18 cellular contexts compared by ENCODE assay signal in the genomic region with DNA sequence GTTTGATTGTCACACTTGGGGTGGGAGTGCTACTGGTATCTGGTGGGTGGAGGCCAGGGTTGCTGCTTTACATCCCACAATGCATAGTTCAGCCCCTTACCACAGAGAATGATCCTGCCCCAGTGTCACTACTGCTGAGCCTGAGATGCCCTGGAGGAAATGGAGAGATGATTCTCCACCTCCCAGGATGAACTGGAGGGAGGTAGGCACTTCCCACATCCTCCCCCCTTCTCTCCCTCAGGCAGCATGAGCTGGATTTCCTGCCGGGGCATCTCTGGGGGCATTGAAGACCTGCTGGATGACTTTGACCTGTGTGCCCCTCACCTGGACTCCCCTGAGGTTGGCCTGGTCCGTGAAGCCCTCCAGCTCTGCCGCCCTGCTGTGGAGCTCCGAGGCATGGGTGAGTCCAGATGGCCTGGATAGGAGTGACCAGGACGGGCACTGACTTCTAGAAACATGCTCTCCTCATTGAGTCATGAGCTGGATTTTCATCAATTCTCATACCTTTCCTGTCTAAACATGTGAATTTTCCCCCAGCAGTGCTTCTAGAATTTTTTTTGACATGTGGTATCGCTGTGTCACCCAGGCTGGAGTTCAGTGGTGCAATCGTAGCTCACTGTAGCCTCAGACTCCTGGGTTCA. TPM values are rescaled to one million over a fixed set of nuclear protein-coding genes. Genes with fewer than 3 reads are reported as not detected.
DNase-seq lines count a peak whose midpoint lies in the region; ATAC-seq, FAIRE-seq and TF ChIP-seq lines count a peak whose summit lies in the region.
"Had no signal": no experiment of that assay in that cellular context is flagged by ENCODE, and none has a peak within 500 bp of the region (broad histone marks: within the 10 kb centered on the region; RNA-seq: fewer than 3 reads in every experiment).

No MANE protein-coding gene starts in this region.

- no peaks in the 10 kb centered on the region for H3K27me3 ChIP-seq in keratinocyte (ENCODE audit: control insufficient read depth, extremely low read depth, insufficient read depth, low read length)
- no peaks in the 10 kb centered on the region for H3K27me3 ChIP-seq in Caco-2 (replicated peaks; ENCODE audit: control insufficient read depth, insufficient read depth, low read length)
- H3K27me3 ChIP-seq: BLaER1 had no signal

- CTCF ChIA-PET in RWPE1 (lab: Yijun Ruan, JAX) = interaction anchor here (0.6 to 1.0 kb wide), 3 partner anchors 21 to 117 kb away, joined by 3 to 5 read pairs (median 3); no protein-coding TSS in a partner anchor
- CTCF ChIA-PET in Caco-2 (lab: Charles Lee) = no interaction called here

- no peak for ATAC-seq in left cardiac atrium
- ATAC-seq: CD8-positive, alpha-beta T cell had no signal

- dilution Hi-C loops in keratinocyte (cut with MboI; ENCODE audit: extremely low pct_ligation_motif_present, low sequenced_read_pairs) = no loop called here

- peak overlapping the region; percentile 79 for H2AFZ ChIP-seq in keratinocyte (ENCODE audit: control insufficient read depth, low read length)

- peak; percentile 100 for FAIRE-seq in keratinocyte (lab: Jason Lieb, UNC)
- FAIRE-seq: D721Med, H1 had no signal

- H3K27ac Mint-ChIP-seq in HFFc6 (no peak overlapping the region), Caco-2 (ENCODE audit: unreplicated experiment) (no peak overlapping the region)
- no peak overlapping the region for H3K27ac Mint-ChIP-seq in T-helper 2 cell treated with Interferon-gamma antibody and Interleukin-4, amounts not matched to agents 5 μg/mL and 100 μg/mL, for 36 hours
- H3K27ac Mint-ChIP-seq: CD8-positive, alpha-beta T cell; H9 had no signal

- peak overlapping the region; percentile 69 for H3K9ac ChIP-seq in keratinocyte (ENCODE audit: control insufficient read depth, extremely low read depth, insufficient read depth, low read length)
- H3K9ac ChIP-seq: BLaER1 had no signal

- H4K20me1 ChIP-seq in keratinocyte (ENCODE audit: control insufficient read depth, extremely low read depth, insufficient read depth, low read length) = no peaks in the 10 kb centered on the region
- H4K20me1 ChIP-seq: BLaER1 had no signal

- intact Hi-C loops in Caco-2 (cut with micrococcal nuclease; ENCODE audit: unreplicated experiment) (no loop called here), left cardiac atrium (cut with DNase I) (no loop called here)

- peak overlapping the region; percentile 87 for H3K27ac ChIP-seq in RWPE1
- peak overlapping the region; percentile 85 for H3K27ac ChIP-seq in keratinocyte (ENCODE audit: control insufficient read depth, insufficient read depth, low read length)
- H3K27ac ChIP-seq: BLaER1 had no signal

- H3K4me1 ChIP-seq in keratinocyte (ENCODE audit: control insufficient read depth, extremely low read depth, insufficient read depth, low read length) (peaks cover 15% of the 10 kb centered on the region), Caco-2 (no peaks in the 10 kb centered on the region)

- H3K4me1 Mint-ChIP-seq in HFFc6 (ENCODE audit: low read depth) (no peaks in the 10 kb centered on the region; the same call in 1 of the 2 replicates), Caco-2 (ENCODE audit: low read depth, unreplicated experiment) (no peaks in the 10 kb centered on the region)
- no peaks in the 10 kb centered on the region for H3K4me1 Mint-ChIP-seq in T-helper 2 cell treated with Interferon-gamma antibody and Interleukin-4, amounts not matched to agents 5 μg/mL and 100 μg/mL, for 36 hours (ENCODE audit: low read depth)
- H3K4me1 Mint-ChIP-seq: H9 had no signal

- POLR2A ChIA-PET in RWPE1 (lab: Yijun Ruan, JAX; ENCODE audit: low non-redundant PET) = interaction anchor here (0.6 to 0.9 kb wide), 3 partner anchors 31 to 302 kb away, joined by 3 to 8 read pairs (median 5); no protein-coding TSS in a partner anchor
- POLR2A ChIA-PET in Caco-2 (lab: Charles Lee) = no interaction called here

- peak overlapping the region; percentile 78 for H3K4me2 ChIP-seq in keratinocyte (ENCODE audit: control insufficient read depth, extremely low read depth, insufficient read depth, low read depth, low read length)
- H3K4me2 ChIP-seq: BLaER1 had no signal

- H3K79me2 ChIP-seq in keratinocyte (ENCODE audit: control insufficient read depth, insufficient read depth, low read length) = no peaks in the 10 kb centered on the region

- no TSS peak for BruUV-seq in Caco-2 (replicated peaks; lab: Mats Ljungman, UMichigan)

- H3K4me3 ChIP-seq in epithelial cell of esophagus (ENCODE audit: low read length) (no peak overlapping the region), keratinocyte (ENCODE audit: control insufficient read depth in 2 of 3, extremely low read depth in 1 of 3, insufficient read depth in 2 of 3, low read depth in 1 of 3, low read length in 3 of 3) (peak overlapping the region; percentile 27 to 56 (median 54)), Caco-2 (ENCODE audit: low read depth, low read length) (no peak overlapping the region)
- H3K4me3 ChIP-seq: BLaER1 had no signal

- peaks cover 0 to 4% of the 10 kb centered on the region in 2 experiments for H3K36me3 ChIP-seq in keratinocyte (ENCODE audit: control insufficient read depth in 2 of 2, extremely low read depth in 1 of 2, insufficient read depth in 2 of 2, low read length in 2 of 2)
- no peaks in the 10 kb centered on the region for H3K36me3 ChIP-seq in Caco-2 (ENCODE audit: control insufficient read depth, insufficient read depth, low read length)
- H3K36me3 ChIP-seq: BLaER1 had no signal

- peak; percentile 0 for DNase-seq in HFFc6
- peak; percentile 77 for DNase-seq in RWPE1 (ENCODE audit: low spot score)
- DNase-seq in epithelial cell of esophagus (ENCODE audit: low read depth) = peak; percentile 95
- peak; percentile 55 for DNase-seq in keratinocyte (ENCODE audit: low read depth, low spot score)
- DNase-seq in T-helper 2 cell treated with Interferon-gamma antibody and Interleukin-4, amounts not matched to agents 5 μg/mL and 100 μg/mL, for 36 hours (ENCODE audit: low spot score) = no peak
- DNase-seq in Caco-2 = no peak
- DNase-seq in left cardiac atrium = no peak
- DNase-seq in activated T-cell treated with anti-CD3 and anti-CD28 coated beads, Interleukin-2, amount 50 U/mL, for 48 hours = no peak
- DNase-seq: 8988T; CD8-positive, alpha-beta T cell; DMS153; DMS79 treated with DMSO at 0.1 percent for 48 hours; GF-D8; H9 had no signal

- H3K36me3 Mint-ChIP-seq in HFFc6 (ENCODE audit: low read depth) (no peaks in the 10 kb centered on the region), Caco-2 (ENCODE audit: insufficient read depth, unreplicated experiment) (no peaks in the 10 kb centered on the region)
- H3K36me3 Mint-ChIP-seq in T-helper 2 cell treated with Interferon-gamma antibody and Interleukin-4, amounts not matched to agents 5 μg/mL and 100 μg/mL, for 36 hours (ENCODE audit: low read depth) = no peaks in the 10 kb centered on the region
- H3K36me3 Mint-ChIP-seq: CD8-positive, alpha-beta T cell had no signal

- TF ChIP-seq CTCF in HFFc6 (IDR thresholded peaks at IDR 0.05) (no peak), RWPE1 (conservative IDR thresholded peaks at IDR 0.05; ENCODE audit: low read depth) (no peak), epithelial cell of esophagus (IDR thresholded peaks at IDR 0.05; ENCODE audit: insufficient read depth, low read depth, low read length, missing control alignments) (no peak), keratinocyte (optimal IDR thresholded peaks at IDR 0.05 in 1 of 3, IDR thresholded peaks at IDR 0.05 in 1 of 3, conservative IDR thresholded peaks at IDR 0.05 in 1 of 3; ENCODE audit: extremely low read depth in 1 of 3, insufficient read depth in 2 of 3, low read length in 3 of 3) (no peak), Caco-2 (IDR thresholded peaks at IDR 0.05; ENCODE audit: insufficient read depth in 1 of 2, low read depth in 1 of 2, low read length in 1 of 2, severe bottlenecking in 1 of 2, unreplicated experiment in 1 of 2) (no peak)

- no peaks in the 10 kb centered on the region for H3K9me1 ChIP-seq in keratinocyte (ENCODE audit: control insufficient read depth, extremely low read depth, insufficient read depth, low read length)

- no peak overlapping the region for H3K4me3 Mint-ChIP-seq in HFFc6
- H3K4me3 Mint-ChIP-seq in T-helper 2 cell treated with Interferon-gamma antibody and Interleukin-4, amounts not matched to agents 5 μg/mL and 100 μg/mL, for 36 hours = no peak overlapping the region
- no peak overlapping the region for H3K4me3 Mint-ChIP-seq in Caco-2 (ENCODE audit: unreplicated experiment)
- H3K4me3 Mint-ChIP-seq: CD8-positive, alpha-beta T cell; H9 had no signal

- H3K27me3 Mint-ChIP-seq in HFFc6 (ENCODE audit: insufficient read depth) (peaks cover 19% of the 10 kb centered on the region), Caco-2 (ENCODE audit: insufficient read depth, unreplicated experiment) (peaks cover 10% of the 10 kb centered on the region)
- H3K27me3 Mint-ChIP-seq in T-helper 2 cell treated with Interferon-gamma antibody and Interleukin-4, amounts not matched to agents 5 μg/mL and 100 μg/mL, for 36 hours (ENCODE audit: low read depth) = peaks cover 5% of the 10 kb centered on the region

- H3K9me3 ChIP-seq in keratinocyte (ENCODE audit: control insufficient read depth, low read depth, low read length) (no peaks in the 10 kb centered on the region), Caco-2 (no peaks in the 10 kb centered on the region; the same call in 1 of the 2 replicates)

- H3K9me3 Mint-ChIP-seq in HFFc6 (no peaks in the 10 kb centered on the region), Caco-2 (ENCODE audit: unreplicated experiment) (no peaks in the 10 kb centered on the region)
- peaks cover 10% of the 10 kb centered on the region for H3K9me3 Mint-ChIP-seq in T-helper 2 cell treated with Interferon-gamma antibody and Interleukin-4, amounts not matched to agents 5 μg/mL and 100 μg/mL, for 36 hours

RNA-seq across cellular contexts. Expression of gene NWD1, which starts 45.3 kb away (rescaled TPM):
- not detected for total RNA-seq in HFFc6 (2021; fragmentation: NEBNext Ultra II Directional; extraction: Animal tissue kit (Norgen Biotek cat#: 25700))
- polyA plus RNA-seq in keratinocyte = 0.45 to 0.89 TPM (median 0.55 TPM) in 3 replicates
- 0.06 TPM for polyA plus RNA-seq in keratinocyte (2011; ENCODE audit: low read depth)
- 0.34 and 0.39 TPM in 2 replicates for polyA plus RNA-seq in keratinocyte (2011; cell fraction: cytosol; rRNA removed)
- 0.59 and 0.60 TPM in 2 replicates for polyA plus RNA-seq in keratinocyte (2011; cell fraction: nucleus; rRNA removed)
- polyA plus RNA-seq in keratinocyte (2012; ENCODE audit: low replicate concordance) = 0.07 and 0.85 TPM in 2 replicates
- 1.1 to 2.9 TPM (median 2.0 TPM) in 3 replicates for polyA minus RNA-seq in keratinocyte
- polyA minus RNA-seq in keratinocyte (2011; cell fraction: cytosol; rRNA and poly(A)+ RNA removed) = 0.38 TPM
- 0.85 and 1.2 TPM in 2 replicates for polyA minus RNA-seq in keratinocyte (2011; cell fraction: nucleus; rRNA and poly(A)+ RNA removed)
- not detected in 2 replicates for total RNA-seq in Caco-2 (2022)
- under 1 TPM in 1 of 2 donors, not detected in 1; 0.09 TPM for total RNA-seq in left cardiac atrium
- total RNA-seq: CD8-positive, alpha-beta T cell; H1; H9 had no signal
- polyA plus RNA-seq: AG04450 had no signal

Comparison
In these comparisons a context has a peak if more than half of its experiments do, and no peak if none do; other contexts are left out.
1. DNase-seq: peak in HFFc6 (single experiment), RWPE1 (single experiment), epithelial cell of esophagus (single experiment) and keratinocyte (single experiment); none in T-helper 2 cell treated with Interferon-gamma antibody and Interleukin-4, amounts not matched to agents 5 μg/mL and 100 μg/mL, for 36 hours (single experiment), Caco-2 (0 of 2), left cardiac atrium (single experiment) and activated T-cell treated with anti-CD3 and anti-CD28 coated beads, Interleukin-2, amount 50 U/mL, for 48 hours (0 of 2).
2. H3K4me3 ChIP-seq: peak in keratinocyte (3 of 3); none in epithelial cell of esophagus (single experiment) and Caco-2 (single experiment).